ENCODE assay signal across 33 cellular contexts in genomic region chr18:24819141-24819890, GRCh38.
"Had no signal": no experiment of that assay in that cellular context is flagged by ENCODE, and none has a peak within 500 bp of the region (broad histone marks: within the 10 kb centered on the region; RNA-seq: fewer than 3 reads in every experiment).

No MANE protein-coding gene starts in this region.

- H3K36me3 Mint-ChIP-seq: activated naive CD4-positive, alpha-beta T cell treated with anti-CD3 and anti-CD28 coated beads, Interleukin-2, amount 50 U/mL, for 72 hours; T-cell had no signal

- H3K27ac ChIP-seq: adrenal gland, body of pancreas, breast epithelium, Peyer's patch had no signal

- H3K4me1 Mint-ChIP-seq: activated CD4-positive, alpha-beta T cell treated with anti-CD3 and anti-CD28 coated beads for 36 hours; activated CD4-positive, alpha-beta T cell treated with anti-CD3 and anti-CD28 coated beads, Interleukin-2, amount 10 ng/mL, durations not matched to agents 7 days and 5 days; T-cell; T-helper 17 cell had no signal

- FAIRE-seq: astrocyte, K562 had no signal

- H3K36me3 ChIP-seq: adrenal gland, breast epithelium, Peyer's patch had no signal

- H3K27me3 Mint-ChIP-seq: T-cell had no signal

- H3K27ac Mint-ChIP-seq: activated CD4-positive, alpha-beta T cell treated with anti-CD3 and anti-CD28 coated beads for 36 hours; activated CD4-positive, alpha-beta T cell treated with anti-CD3 and anti-CD28 coated beads, Interleukin-2, amount 10 ng/mL, durations not matched to agents 7 days and 5 days; activated CD8-positive, alpha-beta T cell treated with anti-CD3 and anti-CD28 coated beads, Interleukin-2, amount 10 ng/mL, durations not matched to agents 7 days and 5 days; activated naive CD4-positive, alpha-beta T cell treated with anti-CD3 and anti-CD28 coated beads for 36 hours; activated naive CD4-positive, alpha-beta T cell treated with anti-CD3 and anti-CD28 coated beads, Interleukin-2, amount 50 U/mL, for 72 hours; activated T-helper 1 cell treated with anti-CD3 and anti-CD28 coated beads, Interleukin-12 subunit alpha, Interleukin-12 subunit beta, Interleukin-2, Interleukin-4 antibody, amounts not matched to agents 30 ng/mL and 10 ng/mL and 1 ng/mL, durations not matched to agents 14 hours and 24 hours and 36 hours; T-cell; T-helper 17 cell had no signal

- H3K9me3 ChIP-seq: adrenal gland, body of pancreas, breast epithelium, Peyer's patch had no signal

- H3K27me3 ChIP-seq: adrenal gland, body of pancreas, breast epithelium, Peyer's patch had no signal

- DNase-seq: activated CD4-positive, alpha-beta T cell treated with anti-CD3 and anti-CD28 coated beads for 36 hours; activated CD4-positive, alpha-beta T cell treated with anti-CD3 and anti-CD28 coated beads, Interleukin-2, amount 10 ng/mL, durations not matched to agents 7 days and 5 days; activated CD4-positive, alpha-beta T cell treated with anti-CD3 and anti-CD28 coated beads, Interleukin-2, amount 50 U/mL, for 48 hours; activated CD8-positive, alpha-beta T cell treated with anti-CD3 and anti-CD28 coated beads, Interleukin-2, amount 10 ng/mL, durations not matched to agents 7 days and 5 days; activated gamma-delta T cell treated with Interleukin-2 at 50 U/mL for 16 hours; activated naive CD4-positive, alpha-beta T cell treated with anti-CD3 and anti-CD28 coated beads for 36 hours; activated T-cell treated with anti-CD3 and anti-CD28 coated beads for 4 hours; activated T-cell treated with anti-CD3 and anti-CD28 coated beads, Interleukin-2, amount 50 U/mL, for 4 hours; adrenal gland; body of pancreas; NCI-H1092 treated with DMSO at 0.1 percent for 48 hours; NCI-H146; NCI-H187; NCI-H2029 treated with DMSO at 0.1 percent for 48 hours; NCI-H2107; NCI-H2171; NCI-H510A; NCI-H526; NCI-H748 treated with DMSO at 0.1 percent for 48 hours; NK-92 treated with Interleukin-12 subunit alpha and Interleukin-12 subunit beta, amount 100 ng/mL, for 24 hours; PC-3; Peyer's patch; RPMI8226; SHP77 treated with DMSO at 0.1 percent for 48 hours; T-cell; T-helper 17 cell had no signal

- H3K4me3 Mint-ChIP-seq: activated CD4-positive, alpha-beta T cell treated with anti-CD3 and anti-CD28 coated beads for 36 hours; activated CD4-positive, alpha-beta T cell treated with anti-CD3 and anti-CD28 coated beads, Interleukin-2, amount 10 ng/mL, durations not matched to agents 7 days and 5 days; activated CD8-positive, alpha-beta T cell treated with anti-CD3 and anti-CD28 coated beads, Interleukin-2, amount 10 ng/mL, durations not matched to agents 7 days and 5 days; activated naive CD4-positive, alpha-beta T cell treated with anti-CD3 and anti-CD28 coated beads for 36 hours; activated T-cell treated with anti-CD3 and anti-CD28 coated beads, Interleukin-2, amount 50 U/mL, for 4 hours; activated T-helper 1 cell treated with anti-CD3 and anti-CD28 coated beads, Interleukin-12 subunit alpha, Interleukin-12 subunit beta, Interleukin-2, Interleukin-4 antibody, amounts not matched to agents 30 ng/mL and 10 ng/mL and 1 ng/mL, durations not matched to agents 14 hours and 24 hours and 36 hours; T-cell; T-helper 17 cell had no signal

- H3K9me3 Mint-ChIP-seq: activated CD4-positive, alpha-beta T cell treated with anti-CD3 and anti-CD28 coated beads, Interleukin-2, amount 10 ng/mL, durations not matched to agents 7 days and 5 days; activated naive CD4-positive, alpha-beta T cell treated with anti-CD3 and anti-CD28 coated beads for 36 hours; activated naive CD4-positive, alpha-beta T cell treated with anti-CD3 and anti-CD28 coated beads, Interleukin-2, amount 50 U/mL, for 72 hours; activated T-cell treated with anti-CD3 and anti-CD28 coated beads, Interleukin-2, amount 50 U/mL, for 4 hours; activated T-helper 1 cell treated with anti-CD3 and anti-CD28 coated beads, Interleukin-12 subunit alpha, Interleukin-12 subunit beta, Interleukin-2, Interleukin-4 antibody, amounts not matched to agents 30 ng/mL and 10 ng/mL and 1 ng/mL, durations not matched to agents 14 hours and 24 hours and 36 hours; T-cell had no signal

- H3K4me3 ChIP-seq: adrenal gland, body of pancreas, breast epithelium, K562, Peyer's patch had no signal

- H3K4me1 ChIP-seq: adrenal gland, body of pancreas, breast epithelium, Peyer's patch had no signal

- ATAC-seq: activated CD4-positive, alpha-beta T cell treated with anti-CD3 and anti-CD28 coated beads for 36 hours; activated CD4-positive, CD25-positive, alpha-beta regulatory T cell treated with anti-CD3 and anti-CD28 coated beads, Interleukin-2, amount 50 U/mL, for 24 hours; activated CD8-positive, alpha-beta T cell treated with anti-CD3 and anti-CD28 coated beads, Interleukin-2, amount 10 ng/mL, durations not matched to agents 7 days and 5 days; activated naive CD4-positive, alpha-beta T cell treated with anti-CD3 and anti-CD28 coated beads, Interleukin-2, amount 50 U/mL, for 72 hours; activated T-cell treated with anti-CD3 and anti-CD28 coated beads, Interleukin-2, amount 50 U/mL, for 4 hours; body of pancreas; K562; PC-3; SK-N-SH treated with all-trans-retinoic acid at 6 μM for 48 hours; T-cell; T-helper 17 cell had no signal
